8 cellular contexts compared by ENCODE assay signal in the genomic region with DNA sequence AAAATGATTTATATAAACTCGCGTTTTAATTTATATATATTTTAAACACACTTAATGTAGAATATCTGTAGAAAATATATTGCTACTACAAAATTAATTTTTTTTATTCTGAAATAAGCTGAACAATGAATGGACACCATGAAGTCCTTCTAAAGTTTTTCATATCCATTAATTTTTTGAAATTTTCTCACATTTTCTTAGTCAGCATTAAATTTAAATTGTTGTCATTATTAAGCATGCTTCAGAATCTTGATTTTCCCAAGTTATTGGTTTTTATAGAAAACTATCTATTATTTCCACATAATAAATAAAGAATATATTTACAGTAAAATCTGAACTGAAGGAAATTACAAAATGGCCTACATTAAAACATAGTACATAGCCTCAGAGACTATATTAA.
"Had no signal": no experiment of that assay in that cellular context is flagged by ENCODE, and none has a peak within 500 bp of the region (broad histone marks: within the 10 kb centered on the region; RNA-seq: fewer than 3 reads in every experiment).

No MANE protein-coding gene starts in this region.

- H3K4me3 ChIP-seq: GM23338 had no signal

- H3K4me2 ChIP-seq: GM23338, KMS-11 had no signal

- FAIRE-seq: H1, H54, HTR-8/SVneo had no signal

- H2AFZ ChIP-seq: GM23338 had no signal

- ATAC-seq: GM23338 had no signal

- DNase-seq: H9, HCEC 1CT, KBM-7 had no signal

- H3K9ac ChIP-seq: KMS-11 had no signal

- H3K27ac ChIP-seq: KMS-11 had no signal
